In genomic region chr6:84086545-84087429, GRCh38 we compare ENCODE assay signal across 20 cellular contexts. TPM values are rescaled to one million over a fixed set of nuclear protein-coding genes. Genes with fewer than 3 reads are reported as not detected.
DNase-seq lines count a peak whose midpoint lies in the region; ATAC-seq, FAIRE-seq and TF ChIP-seq lines count a peak whose summit lies in the region.
"Had no signal": no experiment of that assay in that cellular context is flagged by ENCODE, and none has a peak within 500 bp of the region (broad histone marks: within the 10 kb centered on the region; RNA-seq: fewer than 3 reads in every experiment).

No MANE protein-coding gene starts in this region.

- no peak overlapping the region for H2BK15ac ChIP-seq in mesendoderm (replicated peaks; ENCODE audit: low read depth)

- H3K36me3 ChIP-seq in HepG2 (replicated peaks in 1 of 2; ENCODE audit: control insufficient read depth in 1 of 2, insufficient read depth in 2 of 2, low read length in 2 of 2), result no peaks in the 10 kb centered on the region
- no peaks in the 10 kb centered on the region for H3K36me3 ChIP-seq in right lobe of liver
- H3K36me3 ChIP-seq in GM12878 (ENCODE audit: control insufficient read depth in 2 of 2, insufficient read depth in 2 of 2, low read length in 1 of 2), result no peaks in the 10 kb centered on the region
- H3K36me3 ChIP-seq in mesendoderm (ENCODE audit: control insufficient read depth, insufficient read depth, low read length), result no peaks in the 10 kb centered on the region
- H3K36me3 ChIP-seq: MG63, SJSA1 had no signal

- TF ChIP-seq POLR2A in HepG2 (IDR thresholded peaks at IDR 0.05; ENCODE audit: insufficient read depth in 1 of 2, low read depth in 2 of 2, low read length in 2 of 2) (no peak), right lobe of liver (IDR thresholded peaks at IDR 0.05) (no peak), GM12878 (IDR thresholded peaks at IDR 0.05; ENCODE audit: low read depth, low read length) (no peak)

- peak overlapping the region; percentile 31 for H2AK5ac ChIP-seq in mesendoderm (ENCODE audit: low read length)

- CTCF ChIA-PET in HepG2 (lab: Yijun Ruan, JAX; ENCODE audit: low intra/inter-chr PET ratio, low total read pairs) (no interaction called here), GM12878 (lab: Yijun Ruan, JAX) (no interaction called here)

- peak overlapping the region; percentile 1 for H3K4ac ChIP-seq in mesendoderm (ENCODE audit: low read depth, low read length)

- WGBS in HepG2 (ENCODE audit: low lambda C conversion rate), result 2% methylated on average over 6 of the region's 6 CpGs
- WGBS in right lobe of liver (ENCODE audit: insufficient coverage, low coverage, low lambda C conversion rate, missing lambda C conversion rate), result 26% methylated on average over 6 of the region's 6 CpGs
- WGBS in GM12878 (ENCODE audit: insufficient coverage, insufficient replicate concordance, low lambda C conversion rate, missing lambda C conversion rate), result 39% methylated on average over 6 of the region's 6 CpGs
- WGBS in mesendoderm (ENCODE audit: extremely low coverage, insufficient coverage, low lambda C conversion rate), result no CpG with 5 or more reads among the region's 6 CpGs

- H4K5ac ChIP-seq in mesendoderm (ENCODE audit: low read length), result peak overlapping the region; percentile 34

- H3K36me3 Mint-ChIP-seq in nephron progenitor cell (ENCODE audit: low read depth), result no peaks in the 10 kb centered on the region
- H3K36me3 Mint-ChIP-seq: CD4-positive, alpha-beta memory T cell had no signal

- TF ChIP-seq EP300 in HepG2 (IDR thresholded peaks at IDR 0.05; ENCODE audit: low read depth in 2 of 2, low read length in 2 of 2), result no peak
- no peak for TF ChIP-seq EP300 in HepG2 (CRISPR knock-in tag; IDR thresholded peaks at IDR 0.05; ENCODE audit: borderline replicate concordance)
- TF ChIP-seq EP300 in GM12878 (IDR thresholded peaks at IDR 0.05; ENCODE audit: borderline replicate concordance in 1 of 2, control insufficient read depth in 1 of 2, low read depth in 2 of 2, low read length in 2 of 2), result no peak

- H3K27me3 Mint-ChIP-seq in nephron progenitor cell (ENCODE audit: low read depth, poor library complexity), result peaks cover 10% of the 10 kb centered on the region

- TF ChIP-seq CTCF in HepG2 (CRISPR knock-in tag; IDR thresholded peaks at IDR 0.05), result no peak
- no peak for TF ChIP-seq CTCF in right lobe of liver (IDR thresholded peaks at IDR 0.05)
- TF ChIP-seq CTCF in GM12878 (IDR thresholded peaks at IDR 0.05 in 2 of 3, conservative IDR thresholded peaks at IDR 0.05 in 1 of 3; ENCODE audit: control insufficient read depth in 2 of 3, extremely low read depth in 1 of 3, insufficient read depth in 1 of 3, low read depth in 3 of 3, low read length in 3 of 3), result no peak
- TF ChIP-seq CTCF in nephron progenitor cell (IDR thresholded peaks at IDR 0.05), result no peak

- intact Hi-C loops in HepG2 (cut with micrococcal nuclease; ENCODE audit: unreplicated experiment), result no loop called here
- intact Hi-C loops in right lobe of liver (cut with DNase I), result no loop called here
- intact Hi-C loops in GM12878 (cut with micrococcal nuclease; ENCODE audit: unreplicated experiment), result no loop called here

- H2AFZ ChIP-seq in HepG2 (ENCODE audit: low read length) (no peak overlapping the region), GM12878 (ENCODE audit: control insufficient read depth, low read depth, low read length) (no peak overlapping the region)
- H2AFZ ChIP-seq: PC-9 had no signal

- H3K79me1 ChIP-seq in mesendoderm (ENCODE audit: low read length), result no peaks in the 10 kb centered on the region

- H3K4me2 ChIP-seq in HepG2 (ENCODE audit: low read depth, low read length), result peak overlapping the region; percentile 27
- H3K4me2 ChIP-seq in GM12878 (ENCODE audit: control insufficient read depth, insufficient read depth), result no peak overlapping the region
- no peak overlapping the region for H3K4me2 ChIP-seq in mesendoderm (ENCODE audit: low read length)
- H3K4me2 ChIP-seq: PC-9 had no signal

- H2BK5ac ChIP-seq in mesendoderm (ENCODE audit: low read length), result peak overlapping the region; percentile 44

- H3K27me3 ChIP-seq in HepG2 (ENCODE audit: control insufficient read depth in 1 of 2, insufficient read depth in 2 of 2, low read length in 2 of 2) (no peaks in the 10 kb centered on the region), right lobe of liver (no peaks in the 10 kb centered on the region), GM12878 (replicated peaks in 1 of 2; ENCODE audit: control insufficient read depth in 2 of 2, insufficient read depth in 2 of 2, low read length in 1 of 2) (no peaks in the 10 kb centered on the region; a peak in 1 of 4 replicates), mesendoderm (ENCODE audit: insufficient read depth, low read length, poor library complexity) (no peaks in the 10 kb centered on the region)
- H3K27me3 ChIP-seq: MG63, SJSA1 had no signal

- H3K4me3 ChIP-seq in HepG2 (replicated peaks in 1 of 3; ENCODE audit: insufficient read depth in 1 of 3, low read depth in 2 of 3, low read length in 3 of 3) (no peak overlapping the region), right lobe of liver (no peak overlapping the region), GM12878 (no peak overlapping the region), mesendoderm (ENCODE audit: low read length) (no peak overlapping the region)
- H3K4me3 ChIP-seq: MG63, PC-9, SJSA1 had no signal

- POLR2A ChIA-PET in HepG2 (lab: Yijun Ruan, JAX) (no interaction called here), GM12878 (lab: Charles Lee) (no interaction called here)

- DNase-seq in HepG2 (ENCODE audit: low spot score) (peak; percentile 42), right lobe of liver (no peak), GM12878 (ENCODE audit: low read depth, low spot score) (no peak), mesendoderm (peak; percentile 94), dedifferentiated amniotic fluid mesenchymal stem cell (ENCODE audit: extremely low spot score) (no peak), frontal cortex (ENCODE audit: low spot score in 2 of 2) (no peak), nephron progenitor cell (no peak)
- DNase-seq: CD4-positive, alpha-beta memory T cell; HCEC 1CT; Karpas-422; MG63; NCI-H1092 treated with DMSO at 0.1 percent for 48 hours; NCI-H1694 treated with DMSO at 0.1 percent for 48 hours; NCI-H2171; NCI-H774; PC-9 had no signal

- no peak overlapping the region for H4K8ac ChIP-seq in mesendoderm (ENCODE audit: low read depth, low read length)

- TF ChIP-seq RAD21 in HepG2 (CRISPR knock-in tag; IDR thresholded peaks at IDR 0.05) (no peak), GM12878 (IDR thresholded peaks at IDR 0.05; ENCODE audit: insufficient read depth, low read depth, low read length) (no peak)

- peaks cover 7% of the 10 kb centered on the region for H3K4me1 Mint-ChIP-seq in nephron progenitor cell
- H3K4me1 Mint-ChIP-seq: CD4-positive, alpha-beta memory T cell had no signal

- no peak overlapping the region for H3K27ac Mint-ChIP-seq in nephron progenitor cell
- H3K27ac Mint-ChIP-seq: CD4-positive, alpha-beta memory T cell had no signal

- H3K9me3 ChIP-seq in HepG2 (ENCODE audit: low read length) (no peaks in the 10 kb centered on the region), right lobe of liver (no peaks in the 10 kb centered on the region), GM12878 (replicated peaks; ENCODE audit: control insufficient read depth, insufficient read depth, low read length) (no peaks in the 10 kb centered on the region)
- H3K9me3 ChIP-seq: MG63, SJSA1 had no signal

- peak overlapping the region; percentile 9 for H3K18ac ChIP-seq in mesendoderm (ENCODE audit: low read length)

- no peak overlapping the region for H3K4me3 Mint-ChIP-seq in nephron progenitor cell
- H3K4me3 Mint-ChIP-seq: CD4-positive, alpha-beta memory T cell had no signal

- H3K79me2 ChIP-seq in HepG2 (ENCODE audit: insufficient read depth, low read length) (no peaks in the 10 kb centered on the region), GM12878 (ENCODE audit: control insufficient read depth, insufficient read depth, low read length) (no peaks in the 10 kb centered on the region), mesendoderm (ENCODE audit: control insufficient read depth, insufficient read depth, low read length) (no peaks in the 10 kb centered on the region)

- H3K9ac ChIP-seq in HepG2 (ENCODE audit: insufficient read depth, low read depth, low read length), result no peak overlapping the region
- no peak overlapping the region for H3K9ac ChIP-seq in GM12878 (ENCODE audit: control insufficient read depth, insufficient read depth, low read length)
- H3K9ac ChIP-seq in mesendoderm (ENCODE audit: low read length), result no peak overlapping the region

- BruUV-seq in HepG2 (replicated peaks; lab: Mats Ljungman, UMichigan) (no TSS peak), GM12878 (replicated peaks; lab: Mats Ljungman, UMichigan) (no TSS peak)

- in situ Hi-C loops in HepG2 (cut with HindIII; ENCODE audit: extremely low pct_ligation_motif_present, low pct_unique_long_range_greater_than_20kb), result no loop called here
- in situ Hi-C loops in GM12878 (cut with MboI), result no loop called here

- H3K4me1 ChIP-seq in HepG2 (ENCODE audit: insufficient read depth, low read length) (peaks cover 28% of the 10 kb centered on the region), right lobe of liver (no peaks in the 10 kb centered on the region), GM12878 (ENCODE audit: control insufficient read depth, insufficient read depth, low read length) (no peaks in the 10 kb centered on the region), mesendoderm (ENCODE audit: control insufficient read depth, low read depth, low read length) (peaks cover 14% of the 10 kb centered on the region)
- H3K4me1 ChIP-seq: SJSA1 had no signal

- RAD21 ChIA-PET in GM12878 (lab: Charles Lee; ENCODE audit: unreplicated experiment), result no interaction called here

- peak overlapping the region; percentile 59 for H3K56ac ChIP-seq in mesendoderm (ENCODE audit: low read length)

- ATAC-seq in HepG2 (peak; percentile 51), right lobe of liver (no peak), GM12878 (no peak; the same call in 1 of the 3 replicates), HG03469 (IDR thresholded peaks at IDR 0.05; ENCODE audit: unreplicated experiment) (no peak)

- no peak overlapping the region for H3K23ac ChIP-seq in mesendoderm (ENCODE audit: low read length)

- H3K27ac ChIP-seq in HepG2 (ENCODE audit: extremely low read length, insufficient read depth, low read length) (no peak overlapping the region), right lobe of liver (no peak overlapping the region), GM12878 (ENCODE audit: control insufficient read depth, insufficient read depth) (no peak overlapping the region), mesendoderm (ENCODE audit: low read depth, low read length) (peak overlapping the region; percentile 29)
- H3K27ac ChIP-seq: PC-9, SJSA1 had no signal

- no peaks in the 10 kb centered on the region for H4K20me1 ChIP-seq in HepG2 (ENCODE audit: insufficient read depth, low read length)
- H4K20me1 ChIP-seq in GM12878 (ENCODE audit: control insufficient read depth, insufficient read depth), result no peaks in the 10 kb centered on the region

- H2BK120ac ChIP-seq in mesendoderm (ENCODE audit: low read depth, low read length), result peak overlapping the region; percentile 34

- no peaks in the 10 kb centered on the region for H3K9me3 Mint-ChIP-seq in nephron progenitor cell
- H3K9me3 Mint-ChIP-seq: CD4-positive, alpha-beta memory T cell had no signal

- SMC1A ChIA-PET in GM12878 (lab: Charles Lee; ENCODE audit: uncharacterized antibody, unreplicated experiment), result no interaction called here

- FAIRE-seq in HepG2 (lab: Jason Lieb, UNC) (no peak), GM12878 (lab: Jason Lieb, UNC) (no peak), frontal cortex (lab: Jason Lieb, UNC) (no peak)
- FAIRE-seq: D721Med had no signal

RNA-seq across cellular contexts. Expression of gene MRAP2, which starts 53.2 kb away (rescaled TPM):
- total RNA-seq in HepG2 (2016; rRNA removed; fragmentation: Illumina TruSeq; extraction: Trizol) (3.5 and 3.8 TPM in 2 replicates), right lobe of liver (under 1 TPM in 3 of 6 experiments, not detected in 3; 0.12 to 0.35 (median 0.12) TPM), GM12878 (2014; rRNA removed) (not detected in 2 replicates), GM12878 (2014; rRNA removed; fragmentation: Illumina TruSeq; extraction: Trizol) (not detected in 2 replicates), GM12878 (2021) (not detected in 2 replicates), frontal cortex (7.7 TPM)
- total RNA-seq in HepG2 (2016; cell fraction: cytosol; rRNA removed; fragmentation: Illumina TruSeq; extraction: Trizol; ENCODE audit: low read depth), result 2.3 and 3.0 TPM in 2 replicates
- total RNA-seq in HepG2 (2016; cell fraction: insoluble cytoplasmic fraction; rRNA removed; fragmentation: Illumina TruSeq; extraction: Trizol), result 3.6 TPM in 2 replicates
- total RNA-seq in HepG2 (2016; cell fraction: membrane; rRNA removed; fragmentation: Illumina TruSeq; extraction: Trizol), result 4.7 and 5.5 TPM in 2 replicates
- total RNA-seq in HepG2 (2016; cell fraction: nucleus; rRNA removed; fragmentation: Illumina TruSeq; extraction: Trizol), result 1.9 and 2.2 TPM in 2 replicates
- polyA plus RNA-seq in HepG2 (2011; rRNA removed) (0.33 and 0.68 TPM in 2 replicates), GM12878 (2011; rRNA removed) (not detected in 2 replicates), GM12878 (2014; fragmentation: Illumina TruSeq; extraction: Trizol) (not detected in 2 replicates), GM12878 (2014; fragmentation: Nextera tagmentation; extraction: Ambion mirVana) (not detected), GM12878 (2014; rRNA removed) (not detected in 2 replicates), GM12878 (2016; fragmentation: Nextera tagmentation; extraction: Ambion mirVana) (not detected)
- 0.36 and 0.68 TPM in 2 replicates for polyA plus RNA-seq in HepG2 (2011; cell fraction: cytosol; rRNA removed)
- polyA plus RNA-seq in HepG2 (2011; cell fraction: nucleus; rRNA removed), result 0.21 and 0.29 TPM in 2 replicates
- polyA plus RNA-seq in HepG2 (2012), result 0.16 and 0.21 TPM in 2 replicates
- 2.0 and 2.2 TPM in 2 replicates for polyA plus RNA-seq in HepG2 (2016; cell fraction: cytosol; fragmentation: Illumina TruSeq; extraction: Trizol; ENCODE audit: low read depth)
- 2.8 and 3.1 TPM in 2 replicates for polyA plus RNA-seq in HepG2 (2016; cell fraction: insoluble cytoplasmic fraction; fragmentation: Illumina TruSeq; extraction: Trizol; ENCODE audit: low read depth)
- 4.2 TPM in 2 replicates for polyA plus RNA-seq in HepG2 (2016; cell fraction: membrane; fragmentation: Illumina TruSeq; extraction: Trizol; ENCODE audit: low read depth)
- polyA plus RNA-seq in HepG2 (2016; cell fraction: nucleus; fragmentation: Illumina TruSeq; extraction: Trizol; ENCODE audit: insufficient read depth, low read depth), result 2.6 and 2.8 TPM in 2 replicates
- polyA minus RNA-seq in HepG2 (2011; rRNA and poly(A)+ RNA removed; ENCODE audit: low replicate concordance), result 0.34 TPM in 1 of 2 replicates, not detected in the other
- 0.30 TPM in 1 of 2 replicates, not detected in the other for polyA minus RNA-seq in HepG2 (2011; cell fraction: cytosol; rRNA and poly(A)+ RNA removed)
- 0.25 and 0.26 TPM in 2 replicates for polyA minus RNA-seq in HepG2 (2011; cell fraction: nucleus; rRNA and poly(A)+ RNA removed)
- total RNA-seq in GM12878 (2013; cell fraction: nucleolus; rRNA removed), result not detected in 2 replicates
- polyA plus RNA-seq in GM12878 (2011; ENCODE audit: low read depth), result not detected
- polyA plus RNA-seq in GM12878 (2011; cell fraction: cytosol; rRNA removed), result 0.03 TPM in 1 of 2 replicates, not detected in the other
- not detected in 2 replicates for polyA plus RNA-seq in GM12878 (2011; cell fraction: nucleus; rRNA removed)
- not detected in 2 replicates for polyA plus RNA-seq in GM12878 (2012)
- polyA minus RNA-seq in GM12878 (2011; rRNA and poly(A)+ RNA removed), result not detected in 2 replicates
- polyA minus RNA-seq in GM12878 (2011; cell fraction: cytosol; rRNA and poly(A)+ RNA removed), result not detected in 2 replicates
- not detected in 2 replicates for polyA minus RNA-seq in GM12878 (2011; cell fraction: nucleus; rRNA and poly(A)+ RNA removed)
- polyA plus RNA-seq in mesendoderm (2013, experiment 1 of 2), result 0.56 TPM
- polyA plus RNA-seq in mesendoderm (2013, experiment 2 of 2), result 0.55 TPM
- total RNA-seq: CD4-positive, alpha-beta memory T cell; G401; PC-9; SJSA1 had no signal
- polyA plus RNA-seq: CD4-positive, alpha-beta memory T cell had no signal

Comparison
In these comparisons a context has a peak if more than half of its experiments do, and no peak if none do; other contexts are left out.
1. DNase-seq: peak in HepG2 (single experiment) and mesendoderm (single experiment); none in right lobe of liver (0 of 3), GM12878 (single experiment), dedifferentiated amniotic fluid mesenchymal stem cell (single experiment), frontal cortex (0 of 2) and nephron progenitor cell (single experiment).